Comparison of ENCODE assay signal across 8 cellular contexts in the genomic region with DNA sequence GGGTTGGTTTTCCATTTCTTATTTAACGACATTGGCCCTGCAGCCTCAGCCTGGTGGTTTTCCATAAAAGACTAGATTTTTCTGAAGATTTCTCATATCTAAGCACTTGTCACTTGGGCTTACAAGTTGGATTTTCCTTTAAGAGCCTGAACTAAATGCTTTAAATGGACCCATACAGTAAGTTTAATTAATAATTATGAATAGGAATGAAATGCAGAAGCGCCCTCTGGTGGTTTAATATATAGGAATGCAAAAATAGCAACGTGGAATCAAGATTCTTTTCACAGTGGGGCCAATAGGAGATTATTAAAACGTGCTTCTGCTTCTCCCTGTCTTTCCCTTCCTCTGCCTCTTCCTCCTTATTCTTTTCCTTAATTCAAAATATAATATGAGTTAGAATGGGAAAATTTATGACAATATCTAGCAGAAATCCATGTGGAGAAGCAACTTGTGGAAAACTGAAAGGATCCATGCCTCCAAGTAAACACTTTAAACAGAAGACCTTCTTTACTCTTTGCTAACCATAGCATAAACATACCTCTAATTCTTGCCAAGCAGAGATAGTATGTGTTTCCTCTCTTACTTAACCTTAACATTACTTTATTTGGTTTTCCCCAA.
A peak's percentile ranks its signal among the peaks of the same experiment; 100 is the strongest.
DNase-seq lines count a peak whose midpoint lies in the region; ATAC-seq and TF ChIP-seq lines count a peak whose summit lies in the region.

No MANE protein-coding gene starts in this region.

- POLR2A ChIA-PET in RWPE1 (lab: Yijun Ruan, JAX; ENCODE audit: low non-redundant PET) = no interaction called here

- WGBS in gastroesophageal sphincter (ENCODE audit: low coverage in 1 of 2), 2 donors = 20 to 25% methylated on average over 4 of the region's 4 CpGs
- 32 to 37% methylated on average over 4 of the region's 4 CpGs for WGBS in testis, 2 donors

- H3K27ac ChIP-seq in HL-60 (replicated peaks) (no peak overlapping the region), RWPE1 (no peak overlapping the region), gastroesophageal sphincter (no peak overlapping the region), testis (no peak overlapping the region)

- no peaks in the 10 kb centered on the region for H3K4me1 ChIP-seq in gastroesophageal sphincter
- peaks cover 21% of the 10 kb centered on the region for H3K4me1 ChIP-seq in testis

- CTCF ChIA-PET in RWPE1 (lab: Yijun Ruan, JAX) = interaction anchor here (0.6 kb wide), 1 partner anchor 337 kb away, joined by 3 read pairs; no protein-coding TSS in a partner anchor

- H3K9me3 Mint-ChIP-seq in CD14-positive monocyte = peaks cover 0 to 3% (median 0%) of the 10 kb centered on the region in 7 donors

- H3K27me3 ChIP-seq in HL-60 (ENCODE audit: insufficient read depth, poor library complexity, severe bottlenecking) (no peaks in the 10 kb centered on the region), gastroesophageal sphincter (no peaks in the 10 kb centered on the region), testis (no peaks in the 10 kb centered on the region)

- no peak for TF ChIP-seq POLR2A in gastroesophageal sphincter (IDR thresholded peaks at IDR 0.05)
- TF ChIP-seq POLR2A in testis (IDR thresholded peaks at IDR 0.05) = no peak

- DNase-seq in CD14-positive monocyte (ENCODE audit: low spot score) (no peak), HL-60 (ENCODE audit: low read depth in 1 of 2, low spot score in 1 of 2) (no peak), RWPE1 (ENCODE audit: low spot score) (peak; percentile 4), testis (no peak)

- intact Hi-C loops in CD14-positive monocyte (cut with micrococcal nuclease) (no loop called here), testis (cut with DNase I; ENCODE audit: low total_unique reads) (no loop called here)

- H3K9me3 ChIP-seq in gastroesophageal sphincter (no peaks in the 10 kb centered on the region), testis (no peaks in the 10 kb centered on the region)

- no peaks in the 10 kb centered on the region for H3K36me3 Mint-ChIP-seq in CD14-positive monocyte

- H3K4me1 Mint-ChIP-seq in CD14-positive monocyte = no peaks in the 10 kb centered on the region

- H3K4me3 ChIP-seq in HL-60 (replicated peaks; ENCODE audit: insufficient read depth, low read length) (no peak overlapping the region), gastroesophageal sphincter (no peak overlapping the region), testis (no peak overlapping the region)

- ATAC-seq in gastroesophageal sphincter (no peak), GM18861 (IDR thresholded peaks at IDR 0.05; ENCODE audit: unreplicated experiment) (no peak), HG02623 (IDR thresholded peaks at IDR 0.05; ENCODE audit: unreplicated experiment) (no peak), GM19397 (IDR thresholded peaks at IDR 0.05; ENCODE audit: unreplicated experiment) (no peak)

- no peak overlapping the region for H3K27ac Mint-ChIP-seq in CD14-positive monocyte

- H3K4me3 Mint-ChIP-seq in CD14-positive monocyte = no peak overlapping the region

- H3K36me3 ChIP-seq in gastroesophageal sphincter (no peaks in the 10 kb centered on the region), testis (ENCODE audit: low read depth, missing control alignments) (no peaks in the 10 kb centered on the region)

- H3K27me3 Mint-ChIP-seq in CD14-positive monocyte (ENCODE audit: low read depth in 3 of 3) = peaks cover 0 to 1% (median 0%) of the 10 kb centered on the region in 3 donors

- TF ChIP-seq CTCF in CD14-positive monocyte (IDR thresholded peaks at IDR 0.05) (peak; percentile 58), HL-60 (IDR thresholded peaks at IDR 0.05; ENCODE audit: insufficient read depth, low read length) (peak; percentile 20), RWPE1 (conservative IDR thresholded peaks at IDR 0.05; ENCODE audit: low read depth) (peak; percentile 66), gastroesophageal sphincter (IDR thresholded peaks at IDR 0.05) (peak in 3 of 4 experiments; percentile 17 to 60 (median 33)), testis (IDR thresholded peaks at IDR 0.05) (peak; percentile 43 to 81 (median 71))

- TF ChIP-seq EP300 in gastroesophageal sphincter (IDR thresholded peaks at IDR 0.05) = no peak

Comparison
In these comparisons a context has a peak if more than half of its experiments do, and no peak if none do; other contexts are left out.
1. CTCF ChIP-seq: peak in every context shown above with its lines; median percentile 71 in testis; 66 in RWPE1; 58 in CD14-positive monocyte; 33 in gastroesophageal sphincter; 20 in HL-60.